Comparison of ENCODE assay signal across 1 cellular context in genomic region chr17:14038206-14038605, GRCh38.
TF ChIP-seq lines count a peak whose summit lies in the region.

No MANE protein-coding gene starts in this region.

TF ChIP-seq in K562, 482 proteins besides CTCF, POLR2A, EP300 and RAD21 (continued from another document):
- TF ChIP-seq, protein P1, sequence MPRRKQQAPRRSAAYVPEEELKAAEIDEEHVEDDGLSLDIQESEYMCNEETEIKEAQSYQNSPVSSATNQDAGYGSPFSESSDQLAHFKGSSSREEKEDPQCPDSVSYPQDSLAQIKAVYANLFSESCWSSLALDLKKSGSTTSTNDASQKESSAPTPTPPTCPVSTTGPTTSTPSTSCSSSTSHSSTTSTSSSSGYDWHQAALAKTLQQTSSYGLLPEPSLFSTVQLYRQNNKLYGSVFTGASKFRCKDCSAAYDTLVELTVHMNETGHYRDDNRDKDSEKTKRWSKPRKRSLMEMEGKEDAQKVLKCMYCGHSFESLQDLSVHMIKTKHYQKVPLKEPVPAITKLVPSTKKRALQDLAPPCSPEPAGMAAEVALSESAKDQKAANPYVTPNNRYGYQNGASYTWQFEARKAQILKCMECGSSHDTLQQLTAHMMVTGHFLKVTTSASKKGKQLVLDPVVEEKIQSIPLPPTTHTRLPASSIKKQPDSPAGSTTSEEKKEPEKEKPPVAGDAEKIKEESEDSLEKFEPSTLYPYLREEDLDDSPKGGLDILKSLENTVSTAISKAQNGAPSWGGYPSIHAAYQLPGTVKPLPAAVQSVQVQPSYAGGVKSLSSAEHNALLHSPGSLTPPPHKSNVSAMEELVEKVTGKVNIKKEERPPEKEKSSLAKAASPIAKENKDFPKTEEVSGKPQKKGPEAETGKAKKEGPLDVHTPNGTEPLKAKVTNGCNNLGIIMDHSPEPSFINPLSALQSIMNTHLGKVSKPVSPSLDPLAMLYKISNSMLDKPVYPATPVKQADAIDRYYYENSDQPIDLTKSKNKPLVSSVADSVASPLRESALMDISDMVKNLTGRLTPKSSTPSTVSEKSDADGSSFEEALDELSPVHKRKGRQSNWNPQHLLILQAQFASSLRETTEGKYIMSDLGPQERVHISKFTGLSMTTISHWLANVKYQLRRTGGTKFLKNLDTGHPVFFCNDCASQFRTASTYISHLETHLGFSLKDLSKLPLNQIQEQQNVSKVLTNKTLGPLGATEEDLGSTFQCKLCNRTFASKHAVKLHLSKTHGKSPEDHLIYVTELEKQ (CRISPR knock-in tag; IDR thresholded peaks at IDR 0.05) = no peak
- TF ChIP-seq CBFA2T3 (IDR thresholded peaks at IDR 0.05) (peak; percentile 31; the same call in 1 of the 2 replicates), TAF7 (tag; IDR thresholded peaks at IDR 0.05) (no peak), ZBTB7A (IDR thresholded peaks at IDR 0.05; ENCODE audit: borderline replicate concordance, control insufficient read depth, low read depth, low read length) (no peak), ZC3H11A (IDR thresholded peaks at IDR 0.05; ENCODE audit: low read depth, low read length) (no peak), KLF6 (CRISPR knock-in tag; IDR thresholded peaks at IDR 0.05; ENCODE audit: borderline replicate concordance) (no peak), NFYB (IDR thresholded peaks at IDR 0.05; ENCODE audit: extremely low read depth, insufficient read length) (no peak), LARP7 (IDR thresholded peaks at IDR 0.05) (no peak), ZNF217 (CRISPR knock-in tag; IDR thresholded peaks at IDR 0.05) (no peak), CCNT2 (IDR thresholded peaks at IDR 0.05; ENCODE audit: borderline replicate concordance, extremely low read depth, insufficient read length, low read depth, low read length) (no peak), ZNF707 (CRISPR knock-in tag; conservative IDR thresholded peaks at IDR 0.05) (no peak), ZNF586 (CRISPR knock-in tag; conservative IDR thresholded peaks at IDR 0.05) (no peak), KLF10 (CRISPR knock-in tag; IDR thresholded peaks at IDR 0.05) (no peak), JUN (IDR thresholded peaks at IDR 0.05; ENCODE audit: borderline replicate concordance, low read depth, low read length) (no peak), JUN (CRISPR knock-in tag; IDR thresholded peaks at IDR 0.05; ENCODE audit: borderline replicate concordance) (no peak), CBX2 (IDR thresholded peaks at IDR 0.05; ENCODE audit: insufficient read depth, low read length, poor library complexity, severe bottlenecking) (no peak), DACH1 (IDR thresholded peaks at IDR 0.05; ENCODE audit: partially characterized antibody) (no peak), ZNF511 (CRISPR knock-in tag; IDR thresholded peaks at IDR 0.05) (no peak), ARID1B (IDR thresholded peaks at IDR 0.05) (0 out of 2 replicates have a peak, but pooled peaks have one; percentile 12), IFI16 (CRISPR knock-in tag; IDR thresholded peaks at IDR 0.05) (no peak), KDM1A (IDR thresholded peaks at IDR 0.05) (no peak), ZNF316 (IDR thresholded peaks at IDR 0.05) (peak; percentile 21; the same call in 1 of the 2 replicates), ATF7 (IDR thresholded peaks at IDR 0.05) (peak; percentile 39; the same call in 1 of the 2 replicates), IRF2 (CRISPR knock-in tag; IDR thresholded peaks at IDR 0.05) (no peak), CREBBP (IDR thresholded peaks at IDR 0.05; ENCODE audit: low read depth, low read length) (no peak), HIVEP1 (CRISPR knock-in tag; IDR thresholded peaks at IDR 0.05) (no peak)
